Comparison of ENCODE assay signal across 31 cellular contexts in the genomic region with DNA sequence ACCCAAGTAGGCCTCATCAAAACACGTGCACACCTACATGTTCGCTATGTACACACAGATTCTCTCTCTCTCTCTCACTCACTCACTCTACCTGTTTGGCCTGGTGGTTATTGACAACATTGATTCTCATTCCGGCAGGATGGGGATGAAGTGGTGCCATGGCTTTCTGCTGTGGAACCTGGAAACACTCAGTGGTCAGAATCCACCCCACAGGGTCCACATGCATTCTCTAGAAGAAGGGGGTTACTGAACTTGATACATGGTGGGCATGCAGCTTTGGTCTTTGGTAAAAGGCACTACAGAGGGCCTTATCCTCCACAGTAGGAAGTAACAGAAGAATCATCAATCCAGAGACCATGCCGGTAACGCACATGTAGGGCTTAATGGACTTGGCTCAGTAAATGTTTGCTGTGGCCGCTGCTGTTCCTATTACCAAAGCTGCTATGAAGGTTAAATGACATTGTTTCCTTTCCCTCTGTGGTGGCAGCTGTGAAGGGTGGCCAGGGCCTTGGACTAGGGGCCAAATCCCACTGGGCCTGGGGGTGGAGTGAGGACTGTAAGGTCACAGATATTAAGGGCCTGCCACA. TPM values are rescaled to one million over a fixed set of nuclear protein-coding genes. Genes with fewer than 3 reads are reported as not detected.
DNase-seq lines count a peak whose midpoint lies in the region; ATAC-seq, FAIRE-seq and TF ChIP-seq lines count a peak whose summit lies in the region.
"Had no signal": no experiment of that assay in that cellular context is flagged by ENCODE, and none has a peak within 500 bp of the region (broad histone marks: within the 10 kb centered on the region; RNA-seq: fewer than 3 reads in every experiment).

No MANE protein-coding gene starts in this region.

- H3K4me2 ChIP-seq in mesenchymal stem cell (ENCODE audit: low read length, poor library complexity, severe bottlenecking), result no peak overlapping the region

- TF ChIP-seq EP300 in stomach (IDR thresholded peaks at IDR 0.05), result no peak

- H3K4me1 ChIP-seq in mesenchymal stem cell (ENCODE audit: control insufficient read depth, insufficient read depth, low read depth, low read length), result peaks cover 33% of the 10 kb centered on the region
- H3K4me1 ChIP-seq in stomach, result peaks cover 48 to 70% (median 59%) of the 10 kb centered on the region in 4 donors
- H3K4me1 ChIP-seq: prostate gland, uterus had no signal

- 99% methylated on average over 5 of the region's 6 CpGs for WGBS in mesenchymal stem cell
- WGBS in stomach, 5 donors, result 34 to 65% (median 48%) methylated on average over 6 of the region's 6 CpGs

- H3K9ac ChIP-seq in mesenchymal stem cell (ENCODE audit: low read length), result no peak overlapping the region

- H4K8ac ChIP-seq in mesenchymal stem cell (ENCODE audit: low read length), result no peak overlapping the region

- H4K91ac ChIP-seq in mesenchymal stem cell (ENCODE audit: low read length), result no peak overlapping the region

- no peaks in the 10 kb centered on the region for H3K27me3 Mint-ChIP-seq in activated CD8-positive, alpha-beta T cell treated with anti-CD3 and anti-CD28 coated beads for 36 hours
- H3K27me3 Mint-ChIP-seq in activated CD8-positive, alpha-beta T cell treated with anti-CD3 and anti-CD28 coated beads, Interleukin-2, amount 10 ng/mL, durations not matched to agents 7 days and 5 days (ENCODE audit: low read depth), result no peaks in the 10 kb centered on the region
- H3K27me3 Mint-ChIP-seq in chondrocyte (ENCODE audit: low read depth), result no peaks in the 10 kb centered on the region
- H3K27me3 Mint-ChIP-seq: activated CD8-positive, alpha-beta memory T cell treated with anti-CD3 and anti-CD28 coated beads, Interleukin-2, amount 10 ng/mL, durations not matched to agents 7 days and 5 days; naive thymus-derived CD4-positive, alpha-beta T cell; stimulated activated memory B cell treated with anti-CD40 and anti-IgM and Interleukin-4, amounts not matched to agents 10 μg/mL and 1 μg/mL and 100 μg/mL, for 72 hours had no signal

- H3K9me3 ChIP-seq in mesenchymal stem cell (ENCODE audit: control insufficient read depth, low read length) (no peaks in the 10 kb centered on the region), stomach (no peaks in the 10 kb centered on the region)
- H3K9me3 ChIP-seq: prostate gland, uterus had no signal

- peaks cover 20% of the 10 kb centered on the region for H3K4me1 Mint-ChIP-seq in activated CD8-positive, alpha-beta T cell treated with anti-CD3 and anti-CD28 coated beads for 36 hours (ENCODE audit: low read depth)
- peaks cover 8% of the 10 kb centered on the region for H3K4me1 Mint-ChIP-seq in activated CD8-positive, alpha-beta T cell treated with anti-CD3 and anti-CD28 coated beads, Interleukin-2, amount 10 ng/mL, durations not matched to agents 7 days and 5 days (ENCODE audit: low read depth)
- H3K4me1 Mint-ChIP-seq in chondrocyte (ENCODE audit: low read depth), result peaks cover 19% of the 10 kb centered on the region

- POLR2A ChIA-PET in activated CD8-positive, alpha-beta T cell treated with anti-CD3 and anti-CD28 coated beads for 36 hours (lab: Charles Lee), result interaction anchor here (0.5 to 10.1 kb wide), 2 partner anchors 11 to 17 kb away, joined by 3 to 69 read pairs; a partner anchor contains a TSS
- POLR2A ChIA-PET in activated CD8-positive, alpha-beta T cell treated with anti-CD3 and anti-CD28 coated beads, Interleukin-2, amount 10 ng/mL, durations not matched to agents 7 days and 5 days (lab: Charles Lee), result no interaction called here

- H2BK15ac ChIP-seq in mesenchymal stem cell (ENCODE audit: low read depth, poor library complexity, severe bottlenecking), result no peak overlapping the region

- H2BK120ac ChIP-seq in mesenchymal stem cell (ENCODE audit: low read depth, low read length), result no peak overlapping the region

- no peak for TF ChIP-seq POLR2A in stomach (IDR thresholded peaks at IDR 0.05)

- no peak overlapping the region for H2AFZ ChIP-seq in mesenchymal stem cell (ENCODE audit: low read depth, low read length)

- no peak overlapping the region for H2BK5ac ChIP-seq in mesenchymal stem cell (ENCODE audit: low read depth, low read length, poor library complexity, severe bottlenecking)

- H3K18ac ChIP-seq in mesenchymal stem cell (ENCODE audit: low read depth in 1 of 2, low read length in 2 of 2), result no peak overlapping the region

- no peak overlapping the region for H3K27ac ChIP-seq in mesenchymal stem cell (ENCODE audit: low read length, poor library complexity, severe bottlenecking)
- peak overlapping the region; percentile 46 to 83 (median 76) for H3K27ac ChIP-seq in stomach
- H3K27ac ChIP-seq: brain microvascular endothelial cell, uterus had no signal

- H3K4me3 ChIP-seq in mesenchymal stem cell (ENCODE audit: insufficient read depth in 1 of 2, low read depth in 1 of 2, low read length in 2 of 2) (no peak overlapping the region), stomach (no peak overlapping the region)
- H3K4me3 ChIP-seq: prostate gland, uterus had no signal

- CTCF ChIA-PET in activated CD8-positive, alpha-beta T cell treated with anti-CD3 and anti-CD28 coated beads for 36 hours (lab: Charles Lee), result no interaction called here
- CTCF ChIA-PET in activated CD8-positive, alpha-beta T cell treated with anti-CD3 and anti-CD28 coated beads, Interleukin-2, amount 10 ng/mL, durations not matched to agents 7 days and 5 days (lab: Charles Lee), result interaction anchor here (1.3 kb wide), 1 partner anchor 12 kb away, joined by 4 read pairs; no protein-coding TSS in a partner anchor

- no peak overlapping the region for H3K23ac ChIP-seq in mesenchymal stem cell (ENCODE audit: low read length in 2 of 2)

- H3K27me3 ChIP-seq in mesenchymal stem cell (ENCODE audit: control insufficient read depth in 1 of 2, insufficient read depth in 1 of 2, low read length in 2 of 2) (no peaks in the 10 kb centered on the region), stomach (no peaks in the 10 kb centered on the region)
- H3K27me3 ChIP-seq: brain microvascular endothelial cell, uterus had no signal

- peak overlapping the region; percentile 46 for H3K27ac Mint-ChIP-seq in activated CD8-positive, alpha-beta T cell treated with anti-CD3 and anti-CD28 coated beads for 36 hours
- H3K27ac Mint-ChIP-seq in activated CD8-positive, alpha-beta T cell treated with anti-CD3 and anti-CD28 coated beads, Interleukin-2, amount 10 ng/mL, durations not matched to agents 7 days and 5 days, result no peak overlapping the region
- H3K27ac Mint-ChIP-seq in chondrocyte (ENCODE audit: unreplicated experiment), result peak overlapping the region; percentile 1
- H3K27ac Mint-ChIP-seq: activated CD8-positive, alpha-beta memory T cell treated with anti-CD3 and anti-CD28 coated beads, Interleukin-2, amount 10 ng/mL, durations not matched to agents 7 days and 5 days; activated T-cell treated with anti-CD3 and anti-CD28 coated beads, Interleukin-2, amount 50 U/mL, for 72 hours; stimulated activated memory B cell treated with anti-CD40 and anti-IgM and Interleukin-4, amounts not matched to agents 10 μg/mL and 1 μg/mL and 100 μg/mL, for 72 hours had no signal

- H3K36me3 ChIP-seq in mesenchymal stem cell (ENCODE audit: control insufficient read depth in 1 of 2, insufficient read depth in 2 of 2, low read depth in 1 of 2, low read length in 2 of 2) (peaks cover 56 to 58% of the 10 kb centered on the region in 2 experiments), stomach (peaks cover 52 to 83% (median 72%) of the 10 kb centered on the region in 4 donors)
- H3K36me3 ChIP-seq: uterus had no signal

- ATAC-seq in activated CD8-positive, alpha-beta T cell treated with anti-CD3 and anti-CD28 coated beads for 36 hours, result no peak
- no peak for ATAC-seq in activated CD8-positive, alpha-beta T cell treated with anti-CD3 and anti-CD28 coated beads, Interleukin-2, amount 10 ng/mL, durations not matched to agents 7 days and 5 days
- ATAC-seq in SK-N-SH treated with all-trans-retinoic acid at 6 μM for 48 hours, result no peak
- ATAC-seq: activated CD8-positive, alpha-beta memory T cell treated with anti-CD3 and anti-CD28 coated beads, Interleukin-2, amount 10 ng/mL, durations not matched to agents 7 days and 5 days; activated T-cell treated with anti-CD3 and anti-CD28 coated beads, Interleukin-2, amount 50 U/mL, for 72 hours; HCT116; left cardiac atrium; naive thymus-derived CD4-positive, alpha-beta T cell; stimulated activated memory B cell treated with anti-CD40 and anti-IgM and Interleukin-4, amounts not matched to agents 10 μg/mL and 1 μg/mL and 100 μg/mL, for 72 hours had no signal

- peak overlapping the region; percentile 8 for H2AK5ac ChIP-seq in mesenchymal stem cell (ENCODE audit: low read length, severe bottlenecking)

- DNase-seq in activated CD8-positive, alpha-beta T cell treated with anti-CD3 and anti-CD28 coated beads for 36 hours, result no peak
- DNase-seq in activated CD8-positive, alpha-beta T cell treated with anti-CD3 and anti-CD28 coated beads, Interleukin-2, amount 10 ng/mL, durations not matched to agents 7 days and 5 days, result no peak
- DNase-seq in chondrocyte (ENCODE audit: low spot score) (no peak), mesenchymal stem cell (no peak), stomach (no peak), C1 segment of cervical spinal cord (lab: John Stamatoyannopoulos, UW) (no peak), D721Med (ENCODE audit: insufficient read length, low spot score) (no peak)
- DNase-seq: 8988T; activated CD4-positive, alpha-beta T cell treated with anti-CD3 and anti-CD28 coated beads for 4 hours; activated CD8-positive, alpha-beta memory T cell treated with anti-CD3 and anti-CD28 coated beads, Interleukin-2, amount 10 ng/mL, durations not matched to agents 7 days and 5 days; activated naive CD4-positive, alpha-beta T cell; activated T-cell treated with anti-CD3 and anti-CD28 coated beads, Interleukin-2, amount 50 U/mL, for 72 hours; amygdala; brain microvascular endothelial cell; DMS79; hypothalamus; left cardiac atrium; MV-4-11; naive thymus-derived CD4-positive, alpha-beta T cell; NCI-H146; NCI-H2107; nucleus accumbens; SIG-M5; T-helper 9 cell; uterus had no signal

- H3K9me3 Mint-ChIP-seq in activated CD8-positive, alpha-beta T cell treated with anti-CD3 and anti-CD28 coated beads for 36 hours, result no peaks in the 10 kb centered on the region
- no peaks in the 10 kb centered on the region for H3K9me3 Mint-ChIP-seq in activated CD8-positive, alpha-beta T cell treated with anti-CD3 and anti-CD28 coated beads, Interleukin-2, amount 10 ng/mL, durations not matched to agents 7 days and 5 days (ENCODE audit: insufficient read depth)
- H3K9me3 Mint-ChIP-seq in chondrocyte (ENCODE audit: low read depth), result no peaks in the 10 kb centered on the region
- H3K9me3 Mint-ChIP-seq: activated T-cell treated with anti-CD3 and anti-CD28 coated beads, Interleukin-2, amount 50 U/mL, for 72 hours; naive thymus-derived CD4-positive, alpha-beta T cell; stimulated activated memory B cell treated with anti-CD40 and anti-IgM and Interleukin-4, amounts not matched to agents 10 μg/mL and 1 μg/mL and 100 μg/mL, for 72 hours had no signal

- no peak for TF ChIP-seq CTCF in activated CD8-positive, alpha-beta T cell treated with anti-CD3 and anti-CD28 coated beads for 36 hours (IDR thresholded peaks at IDR 0.05)
- no peak for TF ChIP-seq CTCF in chondrocyte (IDR thresholded peaks at IDR 0.05)
- no peak for TF ChIP-seq CTCF in stomach (IDR thresholded peaks at IDR 0.05)
- no peak for TF ChIP-seq CTCF in D721Med (IDR thresholded peaks at IDR 0.05; ENCODE audit: insufficient read depth, missing control alignments)

- peaks cover 20% of the 10 kb centered on the region for H3K79me1 ChIP-seq in mesenchymal stem cell (replicated peaks; ENCODE audit: low read length, poor library complexity, severe bottlenecking)

- intact Hi-C loops in activated CD8-positive, alpha-beta T cell treated with anti-CD3 and anti-CD28 coated beads for 36 hours (cut with micrococcal nuclease), result no loop called here
- intact Hi-C loops in stomach (cut with DNase I; ENCODE audit: low total_unique reads), result no loop called here

- H3K36me3 Mint-ChIP-seq in activated CD8-positive, alpha-beta T cell treated with anti-CD3 and anti-CD28 coated beads for 36 hours (ENCODE audit: low read depth), result peaks cover 44% of the 10 kb centered on the region
- peaks cover 44% of the 10 kb centered on the region for H3K36me3 Mint-ChIP-seq in activated CD8-positive, alpha-beta T cell treated with anti-CD3 and anti-CD28 coated beads, Interleukin-2, amount 10 ng/mL, durations not matched to agents 7 days and 5 days (ENCODE audit: low read depth)
- H3K36me3 Mint-ChIP-seq in chondrocyte (ENCODE audit: low read depth), result peaks cover 38% of the 10 kb centered on the region

- no peak overlapping the region for H3K14ac ChIP-seq in mesenchymal stem cell (ENCODE audit: low read length in 2 of 2)

- no peak overlapping the region for H2BK12ac ChIP-seq in mesenchymal stem cell (ENCODE audit: low read length in 2 of 2)

- no peak overlapping the region for H3K4me3 Mint-ChIP-seq in activated CD8-positive, alpha-beta T cell treated with anti-CD3 and anti-CD28 coated beads for 36 hours
- H3K4me3 Mint-ChIP-seq in activated CD8-positive, alpha-beta T cell treated with anti-CD3 and anti-CD28 coated beads, Interleukin-2, amount 10 ng/mL, durations not matched to agents 7 days and 5 days, result no peak overlapping the region
- H3K4me3 Mint-ChIP-seq in chondrocyte (ENCODE audit: unreplicated experiment), result no peak overlapping the region
- H3K4me3 Mint-ChIP-seq: activated CD8-positive, alpha-beta memory T cell treated with anti-CD3 and anti-CD28 coated beads, Interleukin-2, amount 10 ng/mL, durations not matched to agents 7 days and 5 days; activated T-cell treated with anti-CD3 and anti-CD28 coated beads, Interleukin-2, amount 50 U/mL, for 72 hours; naive thymus-derived CD4-positive, alpha-beta T cell; stimulated activated memory B cell treated with anti-CD40 and anti-IgM and Interleukin-4, amounts not matched to agents 10 μg/mL and 1 μg/mL and 100 μg/mL, for 72 hours had no signal

- H3K4ac ChIP-seq in mesenchymal stem cell (ENCODE audit: low read depth in 1 of 2, low read length in 2 of 2), result no peak overlapping the region

- FAIRE-seq in D721Med (lab: Jason Lieb, UNC), result no peak
- FAIRE-seq: G401.6 had no signal

RNA-seq across cellular contexts. Expression of a gene that starts 12.7 kb away (rescaled TPM):
- 10 to 100 TPM; 70.2 to 71.1 TPM for total RNA-seq in activated CD8-positive, alpha-beta T cell treated with anti-CD3 and anti-CD28 coated beads for 36 hours
- 10 to 100 TPM; 77.2 to 80.6 TPM for total RNA-seq in activated CD8-positive, alpha-beta T cell treated with anti-CD3 and anti-CD28 coated beads, Interleukin-2, amount 10 ng/mL, durations not matched to agents 7 days and 5 days
- 47.3 to 49.2 TPM (median 48.0 TPM) in 3 replicates for total RNA-seq in chondrocyte
- polyA plus RNA-seq in mesenchymal stem cell (2013, experiment 1 of 2), result 26.3 TPM
- polyA plus RNA-seq in mesenchymal stem cell (2013, experiment 2 of 2), result 25.3 TPM
- 10 to 100 TPM; 21.6 to 60.8 (median 39.1) TPM for total RNA-seq in stomach
- polyA plus RNA-seq in stomach, result 10 to 100 TPM; 30.2 to 36.4 (median 33.3) TPM

RNA-seq across cellular contexts. Expression of a gene that starts 38.4 kb away (rescaled TPM):
- under 1 TPM; 0.54 to 0.59 TPM for total RNA-seq in activated CD8-positive, alpha-beta T cell treated with anti-CD3 and anti-CD28 coated beads for 36 hours
- total RNA-seq in activated CD8-positive, alpha-beta T cell treated with anti-CD3 and anti-CD28 coated beads, Interleukin-2, amount 10 ng/mL, durations not matched to agents 7 days and 5 days, result 1 to 10 TPM in 1 of 2 experiments, under 1 TPM in 1; 0.63 to 1.4 TPM
- 0.85 to 1.8 TPM in 2 of 3 replicates, not detected in the other for total RNA-seq in chondrocyte
- polyA plus RNA-seq in mesenchymal stem cell (2013, experiment 1 of 2), result not detected
- not detected for polyA plus RNA-seq in mesenchymal stem cell (2013, experiment 2 of 2)
- total RNA-seq in stomach, result under 1 TPM in 1 of 5 donors, not detected in 4; 0.73 TPM
- polyA plus RNA-seq in stomach, result not detected
- total RNA-seq: LHCN-M2, prostate gland had no signal

RNA-seq across cellular contexts. Expression of a gene that starts 47.2 kb away (rescaled TPM):
- 10 to 100 TPM; 64.2 to 64.3 TPM for total RNA-seq in activated CD8-positive, alpha-beta T cell treated with anti-CD3 and anti-CD28 coated beads for 36 hours
- 10 to 100 TPM; 87.7 to 91.4 TPM for total RNA-seq in activated CD8-positive, alpha-beta T cell treated with anti-CD3 and anti-CD28 coated beads, Interleukin-2, amount 10 ng/mL, durations not matched to agents 7 days and 5 days
- 279 to 383 TPM (median 382 TPM) in 3 replicates for total RNA-seq in chondrocyte
- polyA plus RNA-seq in mesenchymal stem cell (2013, experiment 1 of 2), result 390 TPM
- 388 TPM for polyA plus RNA-seq in mesenchymal stem cell (2013, experiment 2 of 2)
- total RNA-seq in stomach, result 100 to 1,000 TPM in 2 of 5 donors, 10 to 100 TPM in 3; 33.6 to 156 (median 44.6) TPM
- polyA plus RNA-seq in stomach, result 100 to 1,000 TPM in 1 of 3 donors, 10 to 100 TPM in 2; 75.6 to 116 (median 88.5) TPM

RNA-seq across cellular contexts. Expression of a gene that starts 48.2 kb away (rescaled TPM):
- total RNA-seq in activated CD8-positive, alpha-beta T cell treated with anti-CD3 and anti-CD28 coated beads for 36 hours, result 1 to 10 TPM; 1.1 to 1.4 TPM
- 1 to 10 TPM; 2.3 to 2.4 TPM for total RNA-seq in activated CD8-positive, alpha-beta T cell treated with anti-CD3 and anti-CD28 coated beads, Interleukin-2, amount 10 ng/mL, durations not matched to agents 7 days and 5 days
- 2.8 to 4.0 TPM (median 3.5 TPM) in 3 replicates for total RNA-seq in chondrocyte
- 2.5 TPM for polyA plus RNA-seq in mesenchymal stem cell (2013, experiment 1 of 2)
- 2.9 TPM for polyA plus RNA-seq in mesenchymal stem cell (2013, experiment 2 of 2)
- 1 to 10 TPM in 4 of 5 donors, not detected in 1; 1.7 to 5.5 (median 4.5) TPM for total RNA-seq in stomach
- 1 to 10 TPM; 2.1 to 4.3 (median 3.3) TPM for polyA plus RNA-seq in stomach
